ENCODE assay signal across 8 cellular contexts in the genomic region with DNA sequence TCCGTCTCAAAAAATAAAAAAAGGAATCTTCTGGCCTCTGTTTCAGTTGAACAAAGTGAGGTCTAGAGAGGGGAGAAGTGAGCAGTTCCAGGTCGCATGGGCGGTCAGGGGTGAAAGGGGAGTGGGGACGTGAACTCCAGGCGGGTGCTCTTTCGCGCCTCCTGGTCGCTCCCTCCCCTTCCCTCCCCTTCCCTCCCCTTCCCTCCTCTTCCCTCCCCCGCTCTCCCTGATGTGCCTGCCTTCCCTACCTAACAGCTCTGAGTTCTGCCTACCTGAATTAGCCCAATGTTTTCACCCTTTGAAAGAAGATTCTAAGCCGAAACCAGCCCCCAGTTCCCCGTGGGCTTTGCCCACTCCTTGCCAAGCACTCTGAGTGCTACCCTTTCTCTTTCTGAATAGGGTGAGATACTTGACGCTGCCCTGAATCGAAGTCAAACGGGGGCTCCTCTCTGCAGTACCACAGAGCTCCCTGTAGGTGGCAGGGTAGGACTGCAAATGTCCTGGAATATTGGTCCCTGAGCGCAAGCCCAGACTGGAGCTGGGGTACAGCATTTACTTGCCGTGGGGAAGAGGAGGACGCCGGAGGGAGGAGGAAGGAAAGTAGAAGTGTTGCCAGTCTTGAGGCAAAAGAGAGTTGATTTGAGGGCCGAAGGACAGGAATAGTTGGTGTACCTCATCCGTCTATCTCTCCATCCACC.
DNase-seq lines count a peak whose midpoint lies in the region; ATAC-seq and TF ChIP-seq lines count a peak whose summit lies in the region.
"Not testable (repeated sequence)": the region's sequence is repeated elsewhere in the genome, so short reads cannot be mapped to it uniquely, and the experiment has no call there.

No MANE protein-coding gene starts in this region.

- WGBS in esophagus muscularis mucosa = 13% methylated on average over 20 of the region's 20 CpGs

- H3K36me3 Mint-ChIP-seq in CD14-positive monocyte; activated T-helper 2 cell treated with anti-CD3 and anti-CD28 coated beads, Interferon-gamma antibody, Interleukin-2, Interleukin-4, amounts not matched to agents 10 μg/mL and 5 μg/mL and 100 μg/mL, durations not matched to agents 14 hours and 24 hours and 36 hours (ENCODE audit: low read depth): not testable (repeated sequence)

- not testable (repeated sequence) for H3K4me1 Mint-ChIP-seq in CD14-positive monocyte
- peaks cover 14% of the 10 kb centered on the region for H3K4me1 Mint-ChIP-seq in activated T-helper 2 cell treated with anti-CD3 and anti-CD28 coated beads, Interferon-gamma antibody, Interleukin-2, Interleukin-4, amounts not matched to agents 10 μg/mL and 5 μg/mL and 100 μg/mL, durations not matched to agents 14 hours and 24 hours and 36 hours (ENCODE audit: low read depth)

- not testable (repeated sequence) for H3K27ac ChIP-seq in esophagus muscularis mucosa (replicated peaks in 1 of 4)

- not testable (repeated sequence) for H3K9me3 Mint-ChIP-seq in CD14-positive monocyte; activated T-helper 2 cell treated with anti-CD3 and anti-CD28 coated beads, Interferon-gamma antibody, Interleukin-2, Interleukin-4, amounts not matched to agents 10 μg/mL and 5 μg/mL and 100 μg/mL, durations not matched to agents 14 hours and 24 hours and 36 hours

- DNase-seq in CD14-positive monocyte (ENCODE audit: low spot score); esophagus muscularis mucosa (ENCODE audit: extremely low spot score): not testable (repeated sequence)
- DNase-seq in NCI-H1092 treated with DMSO at 0.1 percent for 48 hours (lab: John Stamatoyannopoulos, UW) (peak; percentile 44), T-helper 2 cell (peak in 4 of 5 experiments; percentile 3 to 21 (median 12)), myocyte (ENCODE audit: low read depth) (peak; percentile 1)
- DNase-seq in activated T-helper 2 cell treated with anti-CD3 and anti-CD28 coated beads, Interferon-gamma antibody, Interleukin-2, Interleukin-4, amounts not matched to agents 10 μg/mL and 5 μg/mL and 100 μg/mL, durations not matched to agents 14 hours and 24 hours and 36 hours (ENCODE audit: low spot score) = peak; percentile 41
- DNase-seq in stimulated activated CD8-positive, alpha-beta memory T cell treated with anti-CD3 and anti-CD28 coated beads, Interleukin-12 subunit alpha, Interleukin-12 subunit beta, amount 100 ng/mL, for 1 hour (ENCODE audit: low read depth) = peak; percentile 11

- intact Hi-C loops in CD14-positive monocyte (cut with micrococcal nuclease); activated T-helper 2 cell treated with anti-CD3 and anti-CD28 coated beads, Interferon-gamma antibody, Interleukin-2, Interleukin-4, amounts not matched to agents 10 μg/mL and 5 μg/mL and 100 μg/mL, durations not matched to agents 14 hours and 24 hours and 36 hours (cut with micrococcal nuclease); esophagus muscularis mucosa (cut with DNase I): not testable (repeated sequence)

- not testable (repeated sequence) for H3K36me3 ChIP-seq in esophagus muscularis mucosa

- not testable (repeated sequence) for H3K4me3 Mint-ChIP-seq in CD14-positive monocyte; activated T-helper 2 cell treated with anti-CD3 and anti-CD28 coated beads, Interferon-gamma antibody, Interleukin-2, Interleukin-4, amounts not matched to agents 10 μg/mL and 5 μg/mL and 100 μg/mL, durations not matched to agents 14 hours and 24 hours and 36 hours (ENCODE audit: low read depth)

- not testable (repeated sequence) for H3K4me3 ChIP-seq in esophagus muscularis mucosa

- TF ChIP-seq CTCF in CD14-positive monocyte (IDR thresholded peaks at IDR 0.05) = peak; percentile 64
- peak; percentile 50 to 58 (median 56) for TF ChIP-seq CTCF in esophagus muscularis mucosa (IDR thresholded peaks at IDR 0.05)

- not testable (repeated sequence) for H3K27ac Mint-ChIP-seq in CD14-positive monocyte; activated T-helper 2 cell treated with anti-CD3 and anti-CD28 coated beads, Interferon-gamma antibody, Interleukin-2, Interleukin-4, amounts not matched to agents 10 μg/mL and 5 μg/mL and 100 μg/mL, durations not matched to agents 14 hours and 24 hours and 36 hours

- not testable (repeated sequence) for H3K27me3 Mint-ChIP-seq in CD14-positive monocyte (ENCODE audit: low read depth in 3 of 3); activated T-helper 2 cell treated with anti-CD3 and anti-CD28 coated beads, Interferon-gamma antibody, Interleukin-2, Interleukin-4, amounts not matched to agents 10 μg/mL and 5 μg/mL and 100 μg/mL, durations not matched to agents 14 hours and 24 hours and 36 hours (ENCODE audit: low read depth)

- not testable (repeated sequence) for H3K27me3 ChIP-seq in esophagus muscularis mucosa

- H3K4me1 ChIP-seq in esophagus muscularis mucosa = not testable (repeated sequence)

- ATAC-seq in GM19455 (IDR thresholded peaks at IDR 0.05; ENCODE audit: unreplicated experiment) = peak; percentile 54

- TF ChIP-seq EP300 in esophagus muscularis mucosa (IDR thresholded peaks at IDR 0.05) = not testable (repeated sequence)

- TF ChIP-seq POLR2A in esophagus muscularis mucosa (IDR thresholded peaks at IDR 0.05; ENCODE audit: low read depth) = not testable (repeated sequence)

- H3K9me3 ChIP-seq in esophagus muscularis mucosa = not testable (repeated sequence)
